23 cellular contexts compared by ENCODE assay signal in genomic region chr3:89173546-89173945, GRCh38.
DNase-seq lines count a peak whose midpoint lies in the region; ATAC-seq and TF ChIP-seq lines count a peak whose summit lies in the region.
"Had no signal": no experiment of that assay in that cellular context is flagged by ENCODE, and none has a peak within 500 bp of the region (broad histone marks: within the 10 kb centered on the region; RNA-seq: fewer than 3 reads in every experiment).

No MANE protein-coding gene starts in this region.

- no peak for ATAC-seq in GM18909 (IDR thresholded peaks at IDR 0.05; ENCODE audit: poor library complexity, unreplicated experiment)
- ATAC-seq: Right ventricle myocardium inferior had no signal

- H3K9me3 ChIP-seq in neural progenitor cell (ENCODE audit: low read depth), result no peaks in the 10 kb centered on the region
- H3K9me3 ChIP-seq: MG63, SJCRH30 had no signal

- no peaks in the 10 kb centered on the region for H4K20me1 ChIP-seq in neural progenitor cell (ENCODE audit: low read depth)

- H3K79me2 ChIP-seq in ACC112 (ENCODE audit: control insufficient read depth, insufficient read depth, low read length, unreplicated experiment) (no peaks in the 10 kb centered on the region), neural progenitor cell (ENCODE audit: low read depth) (no peaks in the 10 kb centered on the region)

- H3K4me2 ChIP-seq in neural progenitor cell, result no peak overlapping the region
- H3K4me2 ChIP-seq: BLaER1 treated with 17β-estradiol and CSF1 and Interleukin-3, amounts not matched to agents 10 nM and 100 nM; PC-9 had no signal

- H3K4me1 Mint-ChIP-seq in neural progenitor cell, result peaks cover 32% of the 10 kb centered on the region

- H3K9ac ChIP-seq in neural progenitor cell, result no peak overlapping the region
- H3K9ac ChIP-seq: BLaER1 treated with 17β-estradiol and CSF1 and Interleukin-3, amounts not matched to agents 10 nM and 100 nM had no signal

- peaks cover 16% of the 10 kb centered on the region for H3F3A ChIP-seq in neural progenitor cell (ENCODE audit: low read depth)

- H3K4me3 Mint-ChIP-seq in neural progenitor cell, result no peak overlapping the region
- H3K4me3 Mint-ChIP-seq: CD4-positive, alpha-beta T cell had no signal

- no peak for TF ChIP-seq CTCF in foreskin fibroblast (IDR thresholded peaks at IDR 0.05; ENCODE audit: low read depth, low read length)
- no peak for TF ChIP-seq CTCF in neural progenitor cell (IDR thresholded peaks at IDR 0.05)

- peak; percentile 45 for DNase-seq in LHCN-M2 (ENCODE audit: low read depth)
- DNase-seq in dedifferentiated amniotic fluid mesenchymal stem cell (ENCODE audit: extremely low spot score), result peak; percentile 63
- DNase-seq in foreskin fibroblast, result peak; percentile 2 to 40
- DNase-seq in NCI-H1048 (lab: John Stamatoyannopoulos, UW), result no peak
- DNase-seq in substantia nigra (lab: John Stamatoyannopoulos, UW), result no peak
- DNase-seq in neural progenitor cell (ENCODE audit: low spot score), result no peak
- DNase-seq: 8988T; AML-193; CD4-positive, alpha-beta T cell; DMS79; EL; GDM1; KBM-7; MG63; NCI-H2029; NCI-H446 treated with DMSO at 0.1 percent for 48 hours; NCI-H526 treated with DMSO at 0.1 percent for 48 hours; PC-9; SJCRH30 had no signal

- H3K36me3 ChIP-seq in ACC112 (ENCODE audit: insufficient read depth, low read length) (no peaks in the 10 kb centered on the region), neural progenitor cell (no peaks in the 10 kb centered on the region)
- H3K36me3 ChIP-seq: MG63, SJCRH30 had no signal

- peak overlapping the region; percentile 45 for H3K4me3 ChIP-seq in ACC112 (ENCODE audit: low read depth, low read length)
- H3K4me3 ChIP-seq in foreskin fibroblast (ENCODE audit: low read depth in 1 of 2, low read length in 2 of 2), result no peak overlapping the region
- H3K4me3 ChIP-seq in neural progenitor cell, result no peak overlapping the region
- H3K4me3 ChIP-seq: BLaER1 treated with 17β-estradiol and CSF1 and Interleukin-3, amounts not matched to agents 10 nM and 100 nM; MG63; PC-9; SJCRH30 had no signal

- peaks cover 4% of the 10 kb centered on the region for H3K9me3 Mint-ChIP-seq in neural progenitor cell
- H3K9me3 Mint-ChIP-seq: CD4-positive, alpha-beta T cell had no signal

- peak overlapping the region; percentile 54 for H3K27ac ChIP-seq in ACC112 (ENCODE audit: low read depth, low read length)
- H3K27ac ChIP-seq in substantia nigra (ENCODE audit: low read depth, low read length, poor library complexity, severe bottlenecking), result no peak overlapping the region
- H3K27ac ChIP-seq in neural progenitor cell, result no peak overlapping the region
- H3K27ac ChIP-seq: BLaER1 treated with 17β-estradiol and CSF1 and Interleukin-3, amounts not matched to agents 10 nM and 100 nM; PC-9; SJCRH30 had no signal

- no peaks in the 10 kb centered on the region for H3K27me3 ChIP-seq in ACC112 (ENCODE audit: insufficient read depth, low read length)
- no peaks in the 10 kb centered on the region for H3K27me3 ChIP-seq in neural progenitor cell
- H3K27me3 ChIP-seq: BLaER1 treated with 17β-estradiol and CSF1 and Interleukin-3, amounts not matched to agents 10 nM and 100 nM; MG63; SJCRH30 had no signal

- H3K27ac Mint-ChIP-seq in neural progenitor cell, result no peak overlapping the region
- H3K27ac Mint-ChIP-seq: CD4-positive, alpha-beta T cell had no signal

- H3K36me3 Mint-ChIP-seq in neural progenitor cell, result no peaks in the 10 kb centered on the region

- no peak overlapping the region for H2AFZ ChIP-seq in ACC112 (ENCODE audit: low read length, unreplicated experiment)
- H2AFZ ChIP-seq in neural progenitor cell (replicated peaks), result no peak overlapping the region
- H2AFZ ChIP-seq: PC-9 had no signal

- H3K4me1 ChIP-seq in ACC112 (ENCODE audit: control insufficient read depth, insufficient read depth, low read length, unreplicated experiment) (peaks cover 12% of the 10 kb centered on the region), neural progenitor cell (peaks cover 28% of the 10 kb centered on the region)
- H3K4me1 ChIP-seq: SJCRH30 had no signal

- no peaks in the 10 kb centered on the region for H3K27me3 Mint-ChIP-seq in neural progenitor cell (ENCODE audit: insufficient read depth, low read depth)
- H3K27me3 Mint-ChIP-seq: CD4-positive, alpha-beta T cell had no signal

Comparison
In these comparisons a context has a peak if more than half of its experiments do, and no peak if none do; other contexts are left out.
1. DNase-seq: peak in LHCN-M2 (single experiment), dedifferentiated amniotic fluid mesenchymal stem cell (single experiment) and foreskin fibroblast (2 of 2); none in NCI-H1048 (single experiment), substantia nigra (0 of 49) and neural progenitor cell (single experiment).